In genomic region chr3:197501496-197501878, GRCh38 we compare ENCODE assay signal across 10 cellular contexts. TPM values are rescaled to one million over a fixed set of nuclear protein-coding genes. Genes with fewer than 3 reads are reported as not detected.
DNase-seq lines count a peak whose midpoint lies in the region; ATAC-seq and TF ChIP-seq lines count a peak whose summit lies in the region.
"Had no signal": no experiment of that assay in that cellular context is flagged by ENCODE, and none has a peak within 500 bp of the region (broad histone marks: within the 10 kb centered on the region; RNA-seq: fewer than 3 reads in every experiment).

No MANE protein-coding gene starts in this region.

- H3K4me3 ChIP-seq in WERI-Rb-1 (ENCODE audit: low read depth, low read length) (no peak overlapping the region), mucosa of rectum (ENCODE audit: low read length in 2 of 2) (peak overlapping the region; percentile 1 to 32), foreskin fibroblast (ENCODE audit: low read depth in 1 of 2, low read length in 2 of 2) (no peak overlapping the region)
- H3K4me3 ChIP-seq: HAP-1 had no signal

- H3K9me3 ChIP-seq in WERI-Rb-1 (ENCODE audit: severe bottlenecking): no peaks in the 10 kb centered on the region
- H3K9me3 ChIP-seq in mucosa of rectum (ENCODE audit: control insufficient read depth in 2 of 2, low read length in 2 of 2): no peaks in the 10 kb centered on the region
- H3K9me3 ChIP-seq: HAP-1 had no signal

- no peak for ATAC-seq in GM19328 (IDR thresholded peaks at IDR 0.05; ENCODE audit: unreplicated experiment)

- peak in 2 of 3 experiments; percentile 10 to 39 for DNase-seq in NCI-H1417 (lab: John Stamatoyannopoulos, UW)
- DNase-seq in NCI-H1417 treated with DMSO at 0.1 percent for 48 hours (lab: John Stamatoyannopoulos, UW): no peak
- peak; percentile 53 for DNase-seq in HT-29 (ENCODE audit: low spot score)
- DNase-seq in WERI-Rb-1: no peak
- DNase-seq in foreskin fibroblast: no peak
- DNase-seq in NK-92 treated with Interleukin-12 subunit alpha and Interleukin-12 subunit beta, amount 100 ng/mL, for 24 hours (lab: John Stamatoyannopoulos, UW): no peak
- DNase-seq: left cardiac atrium had no signal

- peaks cover 32 to 66% of the 10 kb centered on the region in 2 donors for H3K4me1 ChIP-seq in mucosa of rectum (ENCODE audit: control insufficient read depth in 2 of 2, insufficient read depth in 2 of 2, low read length in 2 of 2)
- H3K4me1 ChIP-seq: HAP-1 had no signal

- H3K27ac ChIP-seq in WERI-Rb-1: peak overlapping the region; percentile 94
- H3K27ac ChIP-seq in mucosa of rectum (ENCODE audit: low read depth in 2 of 2, low read length in 2 of 2): peak overlapping the region; percentile 72 to 82

- no peaks in the 10 kb centered on the region for H3K27me3 ChIP-seq in WERI-Rb-1 (ENCODE audit: insufficient read depth, low read depth, severe bottlenecking)
- H3K27me3 ChIP-seq in mucosa of rectum (ENCODE audit: control insufficient read depth in 2 of 2, insufficient read depth in 2 of 2, low read length in 2 of 2): no peaks in the 10 kb centered on the region

- no peak for TF ChIP-seq CTCF in WERI-Rb-1 (IDR thresholded peaks at IDR 0.05; ENCODE audit: low read depth, low read length)
- no peak for TF ChIP-seq CTCF in foreskin fibroblast (IDR thresholded peaks at IDR 0.05; ENCODE audit: low read depth, low read length)

- H3K9ac ChIP-seq in mucosa of rectum (ENCODE audit: low read depth in 1 of 2, low read length in 2 of 2): no peak overlapping the region

- no peaks in the 10 kb centered on the region for H3K36me3 ChIP-seq in WERI-Rb-1
- no peaks in the 10 kb centered on the region for H3K36me3 ChIP-seq in mucosa of rectum (ENCODE audit: control insufficient read depth in 2 of 2, insufficient read depth in 2 of 2, low read length in 2 of 2)
- H3K36me3 ChIP-seq: HAP-1 had no signal

RNA-seq across cellular contexts. Expression of gene BDH1, which starts 54.3 kb away (rescaled TPM):
- total RNA-seq in HT-29 (2014; rRNA removed; shearing (Covaris generic)): 51.5 and 71.2 TPM in 2 replicates

Comparison
In these comparisons a context has a peak if more than half of its experiments do, and no peak if none do; other contexts are left out.
1. DNase-seq: peak in NCI-H1417 (2 of 3) and HT-29 (single experiment); none in NCI-H1417 treated with DMSO at 0.1 percent for 48 hours (single experiment), WERI-Rb-1 (single experiment), foreskin fibroblast (0 of 2) and NK-92 treated with Interleukin-12 subunit alpha and Interleukin-12 subunit beta, amount 100 ng/mL, for 24 hours (single experiment).
2. H3K4me3 ChIP-seq: peak in mucosa of rectum (2 of 2); none in WERI-Rb-1 (single experiment) and foreskin fibroblast (0 of 2).